12 cellular contexts compared by ENCODE assay signal in the genomic region with DNA sequence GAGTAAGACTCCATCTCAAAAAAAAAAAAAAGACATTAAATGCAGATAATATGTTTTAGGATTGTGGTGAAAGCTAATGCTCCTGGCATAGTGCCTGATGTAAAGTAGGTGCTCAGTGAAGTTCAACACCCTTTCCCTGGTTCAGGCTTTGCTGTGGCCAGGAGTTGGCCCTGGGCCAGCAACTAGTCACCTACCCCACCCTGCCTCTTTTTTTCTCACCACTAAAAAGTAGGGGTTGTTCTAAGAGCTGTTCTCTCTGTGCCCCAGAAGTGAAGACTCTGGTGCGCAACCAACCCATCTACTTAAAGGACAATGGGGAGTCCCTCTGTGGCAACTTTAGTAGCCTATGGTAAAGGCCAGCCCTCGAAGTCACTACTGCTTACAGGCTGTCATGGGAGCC.
DNase-seq lines count a peak whose midpoint lies in the region; ATAC-seq and TF ChIP-seq lines count a peak whose summit lies in the region.
"Had no signal": no experiment of that assay in that cellular context is flagged by ENCODE, and none has a peak within 500 bp of the region (broad histone marks: within the 10 kb centered on the region; RNA-seq: fewer than 3 reads in every experiment).

No MANE protein-coding gene starts in this region.

- CTCF ChIA-PET in mammary epithelial cell (lab: Charles Lee; ENCODE audit: low non-redundant PET), result no interaction called here

- H3K27ac Mint-ChIP-seq in activated T-helper 1 cell treated with anti-CD3 and anti-CD28 coated beads, Interleukin-12 subunit alpha, Interleukin-12 subunit beta, Interleukin-2, Interleukin-4 antibody, amounts not matched to agents 30 ng/mL and 10 ng/mL and 1 ng/mL, durations not matched to agents 14 hours and 24 hours and 36 hours, result no peak overlapping the region
- H3K27ac Mint-ChIP-seq: B cell, mesothelial cell of epicardium had no signal

- H3K4me3 Mint-ChIP-seq in activated T-helper 1 cell treated with anti-CD3 and anti-CD28 coated beads, Interleukin-12 subunit alpha, Interleukin-12 subunit beta, Interleukin-2, Interleukin-4 antibody, amounts not matched to agents 30 ng/mL and 10 ng/mL and 1 ng/mL, durations not matched to agents 14 hours and 24 hours and 36 hours, result no peak overlapping the region
- H3K4me3 Mint-ChIP-seq: B cell, mesothelial cell of epicardium had no signal

- ATAC-seq in left ventricle myocardium superior (no peak), heart right ventricle (no peak)

- peaks cover 54% of the 10 kb centered on the region for H3K36me3 Mint-ChIP-seq in activated T-helper 1 cell treated with anti-CD3 and anti-CD28 coated beads, Interleukin-12 subunit alpha, Interleukin-12 subunit beta, Interleukin-2, Interleukin-4 antibody, amounts not matched to agents 30 ng/mL and 10 ng/mL and 1 ng/mL, durations not matched to agents 14 hours and 24 hours and 36 hours (ENCODE audit: low read depth)

- no peak overlapping the region for H3K9ac ChIP-seq in mammary epithelial cell (ENCODE audit: insufficient read depth, low read length)

- H3K27ac ChIP-seq in heart right ventricle (no peak overlapping the region), mammary epithelial cell (ENCODE audit: insufficient read depth, low read depth, low read length) (no peak overlapping the region), temporal lobe (ENCODE audit: low read depth, low read length) (peak overlapping the region; percentile 41)
- H3K27ac ChIP-seq: SK-N-MC had no signal

- intact Hi-C loops in left ventricle myocardium superior (cut with micrococcal nuclease) (no loop called here), heart right ventricle (cut with DNase I) (no loop called here), mammary epithelial cell (cut with micrococcal nuclease) (no loop called here)
- intact Hi-C loops in activated T-helper 1 cell treated with anti-CD3 and anti-CD28 coated beads, Interleukin-12 subunit alpha, Interleukin-12 subunit beta, Interleukin-2, Interleukin-4 antibody, amounts not matched to agents 30 ng/mL and 10 ng/mL and 1 ng/mL, durations not matched to agents 14 hours and 24 hours and 36 hours (cut with micrococcal nuclease), result no loop called here

- H3K4me2 ChIP-seq in mammary epithelial cell (ENCODE audit: insufficient read depth, low read depth, low read length), result no peak overlapping the region

- H3K4me3 ChIP-seq in heart right ventricle, result no peak overlapping the region
- H3K4me3 ChIP-seq in mammary epithelial cell (replicated peaks in 1 of 3; ENCODE audit: insufficient read depth in 1 of 3, low read depth in 2 of 3, low read length in 3 of 3), result no peak overlapping the region
- H3K4me3 ChIP-seq: adrenal gland, SK-N-MC had no signal

- H3K79me2 ChIP-seq in mammary epithelial cell (ENCODE audit: insufficient read depth, low read length), result no peaks in the 10 kb centered on the region

- H3K27me3 ChIP-seq in heart right ventricle, result no peaks in the 10 kb centered on the region
- no peaks in the 10 kb centered on the region for H3K27me3 ChIP-seq in mammary epithelial cell (ENCODE audit: insufficient read depth, low read length)
- H3K27me3 ChIP-seq: adrenal gland had no signal

- H3K36me3 ChIP-seq in heart right ventricle, result peaks cover 0 to 74% (median 7%) of the 10 kb centered on the region in 9 donors
- no peaks in the 10 kb centered on the region for H3K36me3 ChIP-seq in mammary epithelial cell (ENCODE audit: insufficient read depth, low read length)

- no peaks in the 10 kb centered on the region for H3K9me3 Mint-ChIP-seq in activated T-helper 1 cell treated with anti-CD3 and anti-CD28 coated beads, Interleukin-12 subunit alpha, Interleukin-12 subunit beta, Interleukin-2, Interleukin-4 antibody, amounts not matched to agents 30 ng/mL and 10 ng/mL and 1 ng/mL, durations not matched to agents 14 hours and 24 hours and 36 hours
- H3K9me3 Mint-ChIP-seq: mesothelial cell of epicardium had no signal

- WGBS in heart right ventricle, 2 donors, result 99 to 100% methylated on average over 2 of the region's 2 CpGs
- WGBS in mammary epithelial cell (ENCODE audit: low coverage, missing lambda C conversion rate), result 83% methylated on average over 2 of the region's 2 CpGs

- BruUV-seq in mammary epithelial cell (replicated peaks; lab: Mats Ljungman, UMichigan), result no TSS peak

- TF ChIP-seq CTCF in heart right ventricle (IDR thresholded peaks at IDR 0.05) (no peak), mammary epithelial cell (conservative IDR thresholded peaks at IDR 0.05 in 1 of 2, IDR thresholded peaks at IDR 0.05 in 1 of 2; ENCODE audit: extremely low read depth in 1 of 2, insufficient read depth in 1 of 2, low read depth in 1 of 2, low read length in 2 of 2) (no peak)

- H4K20me1 ChIP-seq in mammary epithelial cell (ENCODE audit: insufficient read depth, low read length), result no peaks in the 10 kb centered on the region

- no peak overlapping the region for H2AFZ ChIP-seq in mammary epithelial cell (ENCODE audit: low read depth, low read length)

- H3K4me1 ChIP-seq in heart right ventricle (peaks cover 0 to 11% (median 0%) of the 10 kb centered on the region in 9 donors), mammary epithelial cell (ENCODE audit: insufficient read depth, low read length) (no peaks in the 10 kb centered on the region)

- DNase-seq in left ventricle myocardium superior, result peak; percentile 32
- no peak for DNase-seq in heart right ventricle
- DNase-seq in HUDEP-2 (lab: John Stamatoyannopoulos, UW; ENCODE audit: unreplicated experiment in 76 of 76), result peak in 42 of 76 experiments; percentile 1 to 56 (median 22)
- peak; percentile 23 for DNase-seq in mammary epithelial cell
- DNase-seq in activated T-helper 1 cell treated with anti-CD3 and anti-CD28 coated beads, Interleukin-12 subunit alpha, Interleukin-12 subunit beta, Interleukin-2, Interleukin-4 antibody, amounts not matched to agents 30 ng/mL and 10 ng/mL and 1 ng/mL, durations not matched to agents 14 hours and 24 hours and 36 hours (ENCODE audit: low spot score), result no peak
- no peak for DNase-seq in GOT3 (lab: John Stamatoyannopoulos, UW)
- DNase-seq: adrenal gland, glutamatergic neuron had no signal

- in situ Hi-C loops in mammary epithelial cell (cut with MboI; ENCODE audit: low sequenced_read_pairs in 2 of 2), result no loop called here

- peaks cover 20% of the 10 kb centered on the region for H3K4me1 Mint-ChIP-seq in activated T-helper 1 cell treated with anti-CD3 and anti-CD28 coated beads, Interleukin-12 subunit alpha, Interleukin-12 subunit beta, Interleukin-2, Interleukin-4 antibody, amounts not matched to agents 30 ng/mL and 10 ng/mL and 1 ng/mL, durations not matched to agents 14 hours and 24 hours and 36 hours (ENCODE audit: low read depth)
- H3K4me1 Mint-ChIP-seq: B cell had no signal

- dilution Hi-C loops in mammary epithelial cell (cut with HindIII; ENCODE audit: low sequenced_read_pairs), result no loop called here

- no peaks in the 10 kb centered on the region for H3K27me3 Mint-ChIP-seq in activated T-helper 1 cell treated with anti-CD3 and anti-CD28 coated beads, Interleukin-12 subunit alpha, Interleukin-12 subunit beta, Interleukin-2, Interleukin-4 antibody, amounts not matched to agents 30 ng/mL and 10 ng/mL and 1 ng/mL, durations not matched to agents 14 hours and 24 hours and 36 hours (ENCODE audit: insufficient read depth)
- H3K27me3 Mint-ChIP-seq: B cell had no signal

- H3K9me3 ChIP-seq in heart right ventricle (no peaks in the 10 kb centered on the region), mammary epithelial cell (replicated peaks; ENCODE audit: insufficient read depth, low read length) (no peaks in the 10 kb centered on the region)
- H3K9me3 ChIP-seq: adrenal gland had no signal

Comparison
In these comparisons a context has a peak if more than half of its experiments do, and no peak if none do; other contexts are left out.
1. DNase-seq: peak in left ventricle myocardium superior (single experiment), HUDEP-2 (42 of 76) and mammary epithelial cell (single experiment); none in heart right ventricle (0 of 2), activated T-helper 1 cell treated with anti-CD3 and anti-CD28 coated beads, Interleukin-12 subunit alpha, Interleukin-12 subunit beta, Interleukin-2, Interleukin-4 antibody, amounts not matched to agents 30 ng/mL and 10 ng/mL and 1 ng/mL, durations not matched to agents 14 hours and 24 hours and 36 hours (single experiment) and GOT3 (single experiment).